Comparison of ENCODE assay signal across 8 cellular contexts in the genomic region with DNA sequence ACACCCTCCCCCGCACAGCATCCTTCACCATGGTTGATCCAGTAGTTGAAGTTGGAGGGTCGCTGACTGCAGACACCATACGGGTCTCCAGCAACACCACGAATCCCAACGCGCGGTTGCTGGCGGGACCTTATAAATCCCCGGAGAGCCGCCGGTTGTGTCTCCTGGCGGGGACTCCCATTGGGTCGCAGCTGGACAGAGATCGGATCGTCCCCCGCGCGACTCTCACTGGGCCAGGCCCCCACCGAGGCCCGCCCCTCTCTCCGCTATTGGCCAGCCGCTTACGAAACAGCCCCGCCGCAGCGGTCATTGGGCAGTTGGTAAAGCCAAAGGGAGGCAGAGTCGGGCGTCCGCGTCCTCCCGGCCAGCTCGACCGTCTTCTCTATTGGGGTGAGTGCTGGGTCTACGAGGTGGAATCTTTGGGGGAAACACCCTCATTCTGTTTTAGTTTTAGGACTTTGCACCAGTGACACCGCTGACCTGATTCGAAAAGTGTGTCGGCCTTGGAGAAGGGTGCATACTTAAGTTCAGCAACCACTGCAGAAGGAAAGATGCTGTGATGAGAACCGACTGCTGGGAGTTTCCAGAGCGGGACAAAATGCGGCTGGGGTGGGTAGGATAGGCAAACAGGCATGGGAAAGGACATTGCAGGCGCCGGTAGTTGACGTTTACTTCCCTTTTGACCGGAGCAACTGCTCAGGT. TPM values are rescaled to one million over a fixed set of nuclear protein-coding genes. Genes with fewer than 3 reads are reported as not detected.
DNase-seq lines count a peak whose midpoint lies in the region; ATAC-seq lines count a peak whose summit lies in the region.

No MANE protein-coding gene starts in this region.

- peaks cover 5% of the 10 kb centered on the region for H3K27me3 ChIP-seq in endocrine pancreas (ENCODE audit: control insufficient read depth, insufficient read depth, low read length)

- ATAC-seq in GM18520 (IDR thresholded peaks at IDR 0.05; ENCODE audit: unreplicated experiment) (peak; percentile 78), HG03135 (IDR thresholded peaks at IDR 0.05; ENCODE audit: unreplicated experiment) (peak; percentile 71)

- in situ Hi-C loops in ACHN (cut with HindIII; ENCODE audit: low pct_ligation_motif_present, low pct_unique_long_range_greater_than_20kb, low sequenced_read_pairs) = loop anchor here (25.0 kb wide), 1 partner anchor 124 kb away; no protein-coding TSS in a partner anchor

- no peaks in the 10 kb centered on the region for H3K4me1 ChIP-seq in endocrine pancreas (ENCODE audit: control insufficient read depth, insufficient read depth, low read length)

- H3K36me3 ChIP-seq in endocrine pancreas (ENCODE audit: control insufficient read depth, insufficient read depth, low read length) = no peaks in the 10 kb centered on the region

- peak overlapping the region; percentile 78 for H3K4me3 ChIP-seq in endocrine pancreas (ENCODE audit: control insufficient read depth, insufficient read depth, low read length)

- no peaks in the 10 kb centered on the region for H3K9me3 ChIP-seq in endocrine pancreas (ENCODE audit: control insufficient read depth, low read length)

- no peak overlapping the region for H3K9ac ChIP-seq in endocrine pancreas (ENCODE audit: control insufficient read depth, insufficient read depth, low read length)

- DNase-seq in ACHN (peak; percentile 93), NCI-H345 treated with DMSO at 0.1 percent for 48 hours (lab: John Stamatoyannopoulos, UW; ENCODE audit: unreplicated experiment) (peak; percentile 84), lung microvascular endothelial cell (ENCODE audit: low read depth in 2 of 2) (peak; percentile 91 to 93)
- DNase-seq in activated CD4-positive, alpha-beta T cell treated with anti-CD3 and anti-CD28 coated beads, Interleukin-2, amount 50 U/mL, for 48 hours = peak; percentile 50 to 59
- peak; percentile 8 for DNase-seq in stimulated activated CD8-positive, alpha-beta memory T cell treated with anti-CD3 and anti-CD28 coated beads, Interleukin-15, amount 100 ng/mL, for 24 hours (ENCODE audit: low read depth)

RNA-seq across cellular contexts. Expression of a gene that starts 27.4 kb away (rescaled TPM):
- 9.4 and 14.3 TPM in 2 replicates for total RNA-seq in lung microvascular endothelial cell

RNA-seq across cellular contexts. Expression of a gene that starts 50.8 kb away (rescaled TPM):
- total RNA-seq in lung microvascular endothelial cell = not detected in 2 replicates

RNA-seq across cellular contexts. Expression of a gene that starts 53.4 kb away (rescaled TPM):
- total RNA-seq in lung microvascular endothelial cell = 46.2 and 54.0 TPM in 2 replicates

Comparison
In these comparisons a context has a peak if more than half of its experiments do, and no peak if none do; other contexts are left out.
1. Peak in every context shown above with its lines: DNase-seq, ATAC-seq and H3K4me3 ChIP-seq.
2. DNase-seq: peak in every context shown above with its lines; median percentile 93 in ACHN; 92 in lung microvascular endothelial cell; 84 in NCI-H345 treated with DMSO at 0.1 percent for 48 hours; 54 in activated CD4-positive, alpha-beta T cell treated with anti-CD3 and anti-CD28 coated beads, Interleukin-2, amount 50 U/mL, for 48 hours; 8 in stimulated activated CD8-positive, alpha-beta memory T cell treated with anti-CD3 and anti-CD28 coated beads, Interleukin-15, amount 100 ng/mL, for 24 hours.